2 cellular contexts compared by ENCODE assay signal in genomic region chr20:24653306-24653705, GRCh38.
TF ChIP-seq lines count a peak whose summit lies in the region.

No MANE protein-coding gene starts in this region.

TF ChIP-seq in SK-N-SH, 30 proteins besides CTCF, POLR2A, EP300 and RAD21 (continued from another document):
- TF ChIP-seq USF2 (IDR thresholded peaks at IDR 0.05; ENCODE audit: borderline replicate concordance, low read depth, low read length) (no peak), YY1 (IDR thresholded peaks at IDR 0.05; ENCODE audit: low read depth) (no peak), EZH2phosphoT487 (IDR thresholded peaks at IDR 0.05; ENCODE audit: borderline replicate concordance, low read depth) (no peak), MAX (IDR thresholded peaks at IDR 0.05; ENCODE audit: low read depth) (no peak), RCOR1 (IDR thresholded peaks at IDR 0.05; ENCODE audit: low read length) (no peak)

TF ChIP-seq in SK-N-SH treated with all-trans-retinoic acid at 6 μM for 48 hours, 23 proteins besides CTCF, POLR2A, EP300 and RAD21 (continued from another document):
- TF ChIP-seq TSHZ2 (CRISPR knock-in tag; IDR thresholded peaks at IDR 0.05): no peak
- no peak for TF ChIP-seq TOX (CRISPR knock-in tag; IDR thresholded peaks at IDR 0.05; ENCODE audit: borderline replicate concordance)
- no peak for TF ChIP-seq ESRRG (CRISPR knock-in tag; IDR thresholded peaks at IDR 0.05)
- no peak for TF ChIP-seq ISL1 (CRISPR knock-in tag; IDR thresholded peaks at IDR 0.05)
- TF ChIP-seq PPARA (CRISPR knock-in tag; IDR thresholded peaks at IDR 0.05; ENCODE audit: borderline replicate concordance): no peak
- TF ChIP-seq OSR1 (CRISPR knock-in tag; IDR thresholded peaks at IDR 0.05): no peak
- no peak for TF ChIP-seq POU6F1 (CRISPR knock-in tag; IDR thresholded peaks at IDR 0.05; ENCODE audit: borderline replicate concordance, low read depth)
- no peak for TF ChIP-seq ZNF70 (CRISPR knock-in tag; IDR thresholded peaks at IDR 0.05)
